ENCODE assay signal across 15 cellular contexts in the genomic region with DNA sequence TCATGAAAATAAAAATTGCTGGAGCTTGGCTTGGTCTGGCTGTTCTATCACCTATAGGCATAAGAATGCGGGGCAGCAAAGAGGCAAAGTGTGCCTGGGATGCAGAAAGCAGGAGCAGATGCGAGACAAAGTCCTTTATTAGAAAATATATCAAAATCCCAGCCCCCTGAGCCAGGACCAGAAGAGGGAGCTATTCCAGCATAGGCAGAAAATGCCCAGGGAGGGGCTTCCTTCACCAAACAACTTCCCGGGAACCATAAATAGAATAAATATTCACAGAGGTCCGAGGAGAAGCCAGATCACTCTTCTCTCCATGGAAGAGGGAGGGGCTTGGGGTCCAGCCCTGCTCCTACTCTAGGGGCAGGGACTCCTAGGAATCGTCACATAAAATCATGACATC. TPM values are rescaled to one million over a fixed set of nuclear protein-coding genes. Genes with fewer than 3 reads are reported as not detected.
DNase-seq lines count a peak whose midpoint lies in the region; ATAC-seq and TF ChIP-seq lines count a peak whose summit lies in the region.
"Had no signal": no experiment of that assay in that cellular context is flagged by ENCODE, and none has a peak within 500 bp of the region (broad histone marks: within the 10 kb centered on the region; RNA-seq: fewer than 3 reads in every experiment).

No MANE protein-coding gene starts in this region.

- H2AK5ac ChIP-seq in neuronal stem cell (ENCODE audit: low read depth, low read length) = no peak overlapping the region

- H2BK120ac ChIP-seq in neuronal stem cell (ENCODE audit: low read depth, low read length) = no peak overlapping the region

- WGBS in stomach, 5 donors = 52 to 67% (median 57%) methylated on average over 5 of the region's 5 CpGs
- no CpG with 5 or more reads among the region's 5 CpGs for WGBS in neuronal stem cell (ENCODE audit: extremely low coverage in 2 of 2, insufficient read length in 2 of 2, insufficient replicate concordance in 1 of 2), 2 donors

- peaks cover 21% of the 10 kb centered on the region for H3K4me1 ChIP-seq in OCI-LY1 (ENCODE audit: insufficient read depth, low read length, severe bottlenecking)
- peaks cover 18 to 60% (median 47%) of the 10 kb centered on the region in 4 donors for H3K4me1 ChIP-seq in stomach
- H3K4me1 ChIP-seq in neuronal stem cell (ENCODE audit: control insufficient read depth in 2 of 2, insufficient read depth in 1 of 2, low read depth in 1 of 2, low read length in 2 of 2) = peaks cover 2 to 3% of the 10 kb centered on the region in 2 donors

- no peaks in the 10 kb centered on the region for H3K27me3 ChIP-seq in OCI-LY1 (ENCODE audit: insufficient read depth, low read length)
- no peaks in the 10 kb centered on the region for H3K27me3 ChIP-seq in stomach
- H3K27me3 ChIP-seq in neuronal stem cell (ENCODE audit: control insufficient read depth in 3 of 3, insufficient read depth in 3 of 3, low read depth in 1 of 3, low read length in 3 of 3) = no peaks in the 10 kb centered on the region

- no peak overlapping the region for H3K23ac ChIP-seq in neuronal stem cell (ENCODE audit: low read depth, low read length, poor library complexity)

- TF ChIP-seq CTCF in OCI-LY1 (IDR thresholded peaks at IDR 0.05; ENCODE audit: low read length) = peak; percentile 28; the same call in 1 of the 2 replicates
- peak; percentile 39 for TF ChIP-seq CTCF in epithelial cell of proximal tubule (conservative IDR thresholded peaks at IDR 0.05; ENCODE audit: low read depth, low read length)
- no peak for TF ChIP-seq CTCF in stomach (IDR thresholded peaks at IDR 0.05)

- peaks cover 2% of the 10 kb centered on the region for H3K79me1 ChIP-seq in neuronal stem cell (ENCODE audit: low read depth, low read length)

- no peak for ATAC-seq in left cardiac atrium
- no peak for ATAC-seq in Right ventricle myocardium inferior

- H3K27ac ChIP-seq in OCI-LY1 (ENCODE audit: low read depth, low read length, poor library complexity, severe bottlenecking) (no peak overlapping the region), stomach (peak overlapping the region in 4 of 5 donors; percentile 42 to 71 (median 62)), neuronal stem cell (replicated peaks; ENCODE audit: low read length) (no peak overlapping the region)

- H3K4me3 ChIP-seq in OCI-LY1 (ENCODE audit: low read depth, low read length, poor library complexity, severe bottlenecking) (no peak overlapping the region), epithelial cell of proximal tubule (ENCODE audit: low read depth, low read length) (no peak overlapping the region), stomach (no peak overlapping the region), neuronal stem cell (ENCODE audit: low read length in 2 of 2) (no peak overlapping the region)

- no peak overlapping the region for H2AFZ ChIP-seq in OCI-LY1 (ENCODE audit: low read length)
- H2AFZ ChIP-seq in neuronal stem cell (ENCODE audit: low read length) = no peak overlapping the region

- no peak for TF ChIP-seq POLR2A in stomach (IDR thresholded peaks at IDR 0.05)

- H3K4me2 ChIP-seq in OCI-LY1 (ENCODE audit: low read length) (no peak overlapping the region), neuronal stem cell (ENCODE audit: insufficient read depth, low read length, poor library complexity, severe bottlenecking) (no peak overlapping the region)

- intact Hi-C loops in left cardiac atrium (cut with DNase I) = no loop called here
- intact Hi-C loops in Right ventricle myocardium inferior (cut with DNase I) = no loop called here
- intact Hi-C loops in stomach (cut with DNase I; ENCODE audit: low total_unique reads) = no loop called here

- H2BK12ac ChIP-seq in neuronal stem cell (ENCODE audit: low read length) = no peak overlapping the region

- H3K18ac ChIP-seq in neuronal stem cell (ENCODE audit: low read length) = no peak overlapping the region

- DNase-seq in left cardiac atrium (peak; percentile 14), Right ventricle myocardium inferior (ENCODE audit: missing footprints) (no peak), epithelial cell of proximal tubule (ENCODE audit: low read depth) (no peak), stomach (no peak), neuronal stem cell (ENCODE audit: low spot score) (no peak), NCI-H2081 treated with DMSO at 0.1 percent for 48 hours (lab: John Stamatoyannopoulos, UW) (no peak), NCI-H510A (lab: John Stamatoyannopoulos, UW) (no peak)
- DNase-seq: GF-D8, HCEC 1CT, islet precursor cell, NCI-H1105, NCI-H446, T1000 had no signal

- TF ChIP-seq EP300 in stomach (IDR thresholded peaks at IDR 0.05) = no peak

- no peak overlapping the region for H2BK5ac ChIP-seq in neuronal stem cell (ENCODE audit: low read length)

- H2BK15ac ChIP-seq in neuronal stem cell (ENCODE audit: low read length) = no peak overlapping the region

- H3K79me2 ChIP-seq in OCI-LY1 (ENCODE audit: insufficient read depth, low read length) = no peaks in the 10 kb centered on the region

- no peaks in the 10 kb centered on the region for H3K9me2 ChIP-seq in OCI-LY1 (ENCODE audit: low read depth, low read length)

- H3K9ac ChIP-seq in OCI-LY1 (ENCODE audit: low read length) (no peak overlapping the region), neuronal stem cell (ENCODE audit: low read depth, low read length, poor library complexity) (no peak overlapping the region)

- no peaks in the 10 kb centered on the region for H4K20me1 ChIP-seq in OCI-LY1 (ENCODE audit: insufficient read depth, low read length)

- H4K91ac ChIP-seq in neuronal stem cell (ENCODE audit: low read depth, low read length, poor library complexity) = no peak overlapping the region

- H3K36me3 ChIP-seq in OCI-LY1 (ENCODE audit: insufficient read depth, low read length) (peaks cover 64% of the 10 kb centered on the region), stomach (peaks cover 40 to 84% (median 75%) of the 10 kb centered on the region in 4 donors), neuronal stem cell (replicated peaks in 1 of 2; ENCODE audit: control insufficient read depth in 2 of 2, insufficient read depth in 2 of 2, low read length in 2 of 2) (peaks cover 50 to 69% of the 10 kb centered on the region in 2 donors)

- no peak overlapping the region for H4K8ac ChIP-seq in neuronal stem cell (ENCODE audit: low read depth, low read length)

- H3K4ac ChIP-seq in neuronal stem cell (ENCODE audit: low read length) = no peak overlapping the region

- H3K9me3 ChIP-seq in OCI-LY1 (ENCODE audit: low read length) = no peaks in the 10 kb centered on the region
- no peaks in the 10 kb centered on the region for H3K9me3 ChIP-seq in stomach
- no peaks in the 10 kb centered on the region for H3K9me3 ChIP-seq in neuronal stem cell (replicated peaks in 1 of 2; ENCODE audit: control insufficient read depth in 2 of 2, insufficient read depth in 1 of 2, low read depth in 1 of 2, low read length in 2 of 2)

- H3F3A ChIP-seq in OCI-LY1 (ENCODE audit: insufficient read depth, low read length) = no peaks in the 10 kb centered on the region

- H3K14ac ChIP-seq in neuronal stem cell (ENCODE audit: low read length) = no peak overlapping the region

RNA-seq across cellular contexts. Expression of a gene that starts 5.0 kb away (rescaled TPM):
- total RNA-seq in left cardiac atrium (10 to 100 TPM; 12.7 to 16.3 TPM), Right ventricle myocardium inferior (13.5 TPM), epithelial cell of proximal tubule (20.3 and 22.0 TPM in 2 replicates), stomach (10 to 100 TPM in 4 of 5 donors, 1 to 10 TPM in 1; 9.5 to 52.7 (median 44.9) TPM)
- 10 to 100 TPM; 16.8 to 32.0 (median 31.6) TPM for polyA plus RNA-seq in stomach
- polyA plus RNA-seq in neuronal stem cell (2013, experiment 1 of 2) = 20.3 TPM
- polyA plus RNA-seq in neuronal stem cell (2013, experiment 2 of 2) = 19.5 TPM

RNA-seq across cellular contexts. Expression of a gene that starts 6.1 kb away (rescaled TPM):
- total RNA-seq in left cardiac atrium (10 to 100 TPM; 19.7 to 25.2 TPM), Right ventricle myocardium inferior (20.9 TPM), epithelial cell of proximal tubule (46.2 and 50.7 TPM in 2 replicates), stomach (10 to 100 TPM; 12.2 to 25.8 (median 17.3) TPM)
- polyA plus RNA-seq in stomach = 10 to 100 TPM; 17.5 to 21.7 (median 18.8) TPM
- polyA plus RNA-seq in neuronal stem cell (2013, experiment 1 of 2) = 46.6 TPM
- 44.4 TPM for polyA plus RNA-seq in neuronal stem cell (2013, experiment 2 of 2)

RNA-seq across cellular contexts. Expression of a gene that starts 11.9 kb away (rescaled TPM):
- total RNA-seq in left cardiac atrium (10 to 100 TPM; 13.4 to 20.8 TPM), Right ventricle myocardium inferior (19.5 TPM), epithelial cell of proximal tubule (10.2 and 20.6 TPM in 2 replicates), stomach (10 to 100 TPM; 13.6 to 35.3 (median 22.9) TPM)
- polyA plus RNA-seq in stomach = 10 to 100 TPM; 16.2 to 23.2 (median 16.9) TPM
- polyA plus RNA-seq in neuronal stem cell (2013, experiment 1 of 2) = 42.1 TPM
- 40.4 TPM for polyA plus RNA-seq in neuronal stem cell (2013, experiment 2 of 2)

RNA-seq across cellular contexts. Expression of a gene that starts 17.4 kb away (rescaled TPM):
- 10 to 100 TPM; 77.7 to 83.8 TPM for total RNA-seq in left cardiac atrium
- 82.8 TPM for total RNA-seq in Right ventricle myocardium inferior
- total RNA-seq in epithelial cell of proximal tubule = 84.7 and 117 TPM in 2 replicates
- total RNA-seq in stomach = 10 to 100 TPM in 4 of 5 donors, not detected in 1; 21.9 to 95.1 (median 33.6) TPM
- 100 to 1,000 TPM; 163 to 206 (median 203) TPM for polyA plus RNA-seq in stomach
- polyA plus RNA-seq in neuronal stem cell (2013, experiment 1 of 2) = 122 TPM
- polyA plus RNA-seq in neuronal stem cell (2013, experiment 2 of 2) = 120 TPM

RNA-seq across cellular contexts. Expression of a gene that starts 27.7 kb away (rescaled TPM):
- total RNA-seq in left cardiac atrium = 100 to 1,000 TPM in 1 of 2 donors, 10 to 100 TPM in 1; 16.5 to 117 TPM
- 13.0 TPM for total RNA-seq in Right ventricle myocardium inferior
- under 0.01 TPM in 1 of 2 replicates, not detected in the other for total RNA-seq in epithelial cell of proximal tubule
- 10 to 100 TPM in 2 of 5 donors, 1 to 10 TPM in 2, under 1 TPM in 1; 0.89 to 20.6 (median 2.8) TPM for total RNA-seq in stomach
- polyA plus RNA-seq in stomach = 1 to 10 TPM; 1.1 to 4.2 (median 1.4) TPM
- polyA plus RNA-seq in neuronal stem cell (2013, experiment 1 of 2) = 1.6 TPM
- 1.7 TPM for polyA plus RNA-seq in neuronal stem cell (2013, experiment 2 of 2)
- total RNA-seq: HT-29 had no signal

Comparison
In these comparisons a context has a peak if more than half of its experiments do, and no peak if none do; other contexts are left out.
1. H3K27ac ChIP-seq: peak in stomach (4 of 5); none in OCI-LY1 (single experiment) and neuronal stem cell (single experiment).
2. CTCF ChIP-seq: peak in OCI-LY1 (single experiment) and epithelial cell of proximal tubule (single experiment); none in stomach (0 of 7).